In the genomic region with DNA sequence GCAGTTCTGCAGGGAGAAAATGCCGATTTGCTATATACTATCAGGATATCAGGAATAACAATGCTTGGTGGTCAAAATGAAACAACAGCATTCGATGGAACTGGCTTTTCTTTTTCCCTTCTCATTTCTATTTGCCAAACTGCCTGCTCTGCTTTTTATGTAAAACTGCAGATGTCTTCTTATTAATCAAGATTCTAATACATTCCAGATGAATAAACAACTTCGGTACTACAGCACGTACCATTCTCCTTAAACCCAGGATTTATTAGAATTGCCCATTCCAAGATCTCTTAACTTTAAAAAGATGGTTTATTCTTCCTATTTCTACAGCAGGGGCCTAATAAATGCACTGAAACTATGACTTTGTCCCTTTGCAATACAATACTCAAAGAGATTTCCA, we compare ENCODE assay signal across 24 cellular contexts.
"Had no signal": no experiment of that assay in that cellular context is flagged by ENCODE, and none has a peak within 500 bp of the region (broad histone marks: within the 10 kb centered on the region; RNA-seq: fewer than 3 reads in every experiment).

No MANE protein-coding gene starts in this region.

- H3K4me3 Mint-ChIP-seq: activated CD4-positive, alpha-beta T cell treated with anti-CD3 and anti-CD28 coated beads for 36 hours; activated naive CD8-positive, alpha-beta T cell treated with anti-CD3 and anti-CD28 coated beads for 36 hours; activated T-cell treated with anti-CD3 and anti-CD28 coated beads, Interleukin-2, amount 50 U/mL, for 72 hours; natural killer cell had no signal

- H3K4me1 ChIP-seq: ascending aorta, testis had no signal

- H3K27ac Mint-ChIP-seq: activated CD4-positive, alpha-beta T cell treated with anti-CD3 and anti-CD28 coated beads for 36 hours; activated naive CD8-positive, alpha-beta T cell treated with anti-CD3 and anti-CD28 coated beads for 36 hours; activated T-cell treated with anti-CD3 and anti-CD28 coated beads, Interleukin-2, amount 50 U/mL, for 72 hours; natural killer cell had no signal

- H3K4me1 Mint-ChIP-seq: activated CD4-positive, alpha-beta T cell treated with anti-CD3 and anti-CD28 coated beads for 36 hours; activated naive CD8-positive, alpha-beta T cell treated with anti-CD3 and anti-CD28 coated beads for 36 hours; natural killer cell had no signal

- DNase-seq: activated CD4-positive, alpha-beta T cell treated with anti-CD3 and anti-CD28 coated beads for 36 hours; activated CD4-positive, CD25-positive, alpha-beta regulatory T cell; activated effector memory CD4-positive, alpha-beta T cell treated with Interleukin-2 at 50 U/mL for 16 hours; activated naive CD4-positive, alpha-beta T cell treated with Interleukin-2 at 50 U/mL for 16 hours; activated naive CD8-positive, alpha-beta T cell treated with anti-CD3 and anti-CD28 coated beads for 36 hours; activated T-cell treated with anti-CD3 and anti-CD28 coated beads for 4 hours; activated T-cell treated with anti-CD3 and anti-CD28 coated beads, Interleukin-2, amount 50 U/mL, for 72 hours; foreskin melanocyte; kidney glomerular epithelial cell; lower lobe of right lung; mesendoderm; natural killer cell; spleen; stimulated activated naive CD4-positive, alpha-beta T cell treated with Interleukin-2 at 50 U/mL for 16 hours; T-helper 1 cell; testis; trophoblast cell had no signal

- FAIRE-seq: urothelium cell line had no signal

- H3K27me3 Mint-ChIP-seq: activated CD4-positive, alpha-beta T cell treated with anti-CD3 and anti-CD28 coated beads for 36 hours; brain had no signal

- H3K9me3 Mint-ChIP-seq: activated naive CD8-positive, alpha-beta T cell treated with anti-CD3 and anti-CD28 coated beads for 36 hours; activated T-cell treated with anti-CD3 and anti-CD28 coated beads, Interleukin-2, amount 50 U/mL, for 72 hours; brain had no signal

- H3K27ac ChIP-seq: ascending aorta, cardiac muscle cell, lower lobe of right lung, right atrium auricular region, spleen, testis had no signal

- H3K27me3 ChIP-seq: ascending aorta, cardiac muscle cell, right atrium auricular region, spleen, testis had no signal

- H3K36me3 ChIP-seq: ascending aorta, cardiac muscle cell, lower lobe of right lung, right atrium auricular region, spleen had no signal

- ATAC-seq: activated CD4-positive, alpha-beta T cell treated with anti-CD3 and anti-CD28 coated beads for 36 hours; activated T-cell treated with anti-CD3 and anti-CD28 coated beads, Interleukin-2, amount 50 U/mL, for 72 hours; esophagus mucosa; left lobe of liver; lower lobe of right lung; natural killer cell had no signal

- H3K9me3 ChIP-seq: ascending aorta, lower lobe of right lung, right atrium auricular region, spleen, testis had no signal

- H3K36me3 Mint-ChIP-seq: activated naive CD8-positive, alpha-beta T cell treated with anti-CD3 and anti-CD28 coated beads for 36 hours; natural killer cell had no signal

- H3K4me3 ChIP-seq: ascending aorta, cardiac muscle cell, lower lobe of right lung, right atrium auricular region, spleen, testis had no signal
